Comparison of ENCODE assay signal across 29 cellular contexts in the genomic region with DNA sequence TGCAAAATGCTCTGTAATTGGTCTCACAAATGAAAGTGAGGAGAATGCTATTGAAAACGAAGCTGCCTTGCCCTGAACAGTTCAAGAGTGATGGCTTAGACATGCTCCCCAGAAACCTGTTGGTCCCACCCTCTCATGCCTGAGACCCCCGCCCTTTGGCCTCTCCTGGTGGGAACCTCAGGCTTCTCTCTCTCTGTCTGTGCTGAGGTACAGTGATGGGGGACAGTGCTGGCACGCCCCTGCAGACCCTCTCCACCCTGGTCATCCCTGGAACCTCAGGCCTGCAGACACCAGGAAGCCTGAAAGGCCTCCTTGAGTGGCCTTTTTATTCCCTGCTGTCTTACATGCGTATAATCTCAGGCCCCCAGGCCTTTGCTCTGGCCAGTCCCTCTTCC.
"Had no signal": no experiment of that assay in that cellular context is flagged by ENCODE, and none has a peak within 500 bp of the region (broad histone marks: within the 10 kb centered on the region; RNA-seq: fewer than 3 reads in every experiment).

No MANE protein-coding gene starts in this region.

- H3K27ac Mint-ChIP-seq: activated CD8-positive, alpha-beta T cell treated with anti-CD3 and anti-CD28 coated beads for 36 hours; activated naive CD8-positive, alpha-beta T cell; activated T-helper 17 cell treated with anti-CD3 and anti-CD28 coated beads, Interleukin-2, amount 50 U/mL, for 72 hours; effector memory CD8-positive, alpha-beta T cell; T-helper 17 cell; T-helper 2 cell treated with Interferon-gamma antibody and Interleukin-4, amounts not matched to agents 5 μg/mL and 100 μg/mL, for 36 hours had no signal

- H3K4me3 Mint-ChIP-seq: activated CD8-positive, alpha-beta T cell treated with anti-CD3 and anti-CD28 coated beads for 36 hours; activated naive CD8-positive, alpha-beta T cell; activated T-cell treated with anti-CD3 and anti-CD28 coated beads, Interleukin-2, amount 50 U/mL, for 4 hours; activated T-helper 17 cell treated with anti-CD3 and anti-CD28 coated beads, Interleukin-2, amount 50 U/mL, for 72 hours; central memory CD8-positive, alpha-beta T cell; effector memory CD8-positive, alpha-beta T cell; T-helper 17 cell; T-helper 2 cell treated with Interferon-gamma antibody and Interleukin-4, amounts not matched to agents 5 μg/mL and 100 μg/mL, for 36 hours had no signal

- H3K27me3 ChIP-seq: brain microvascular endothelial cell, esophagus squamous epithelium, heart right ventricle, hepatocyte had no signal

- DNase-seq: activated CD4-positive, alpha-beta T cell treated with anti-CD3 and anti-CD28 coated beads for 1 hour; activated CD4-positive, alpha-beta T cell treated with anti-CD3 and anti-CD28 coated beads for 4 hours; activated CD4-positive, alpha-beta T cell treated with anti-CD3 and anti-CD28 coated beads, Interleukin-2, amount 50 U/mL, for 1 hour; activated CD4-positive, alpha-beta T cell treated with anti-CD3 and anti-CD28 coated beads, Interleukin-2, amount 50 U/mL, for 48 hours; activated CD8-positive, alpha-beta T cell treated with anti-CD3 and anti-CD28 coated beads for 36 hours; activated effector memory CD4-positive, alpha-beta T cell treated with Interleukin-2 at 50 U/mL for 16 hours; activated gamma-delta T cell treated with Interleukin-2 at 50 U/mL for 16 hours; activated naive CD4-positive, alpha-beta T cell treated with anti-CD3 and anti-CD28 coated beads, Interleukin-2, amount 50 U/mL, for 16 hours; activated naive CD4-positive, alpha-beta T cell treated with Interleukin-2 at 50 U/mL for 16 hours; activated T-cell treated with anti-CD3 and anti-CD28 coated beads, Interleukin-2, amount 50 U/mL, for 4 hours; amniotic stem cell; anterior cingulate cortex; brain microvascular endothelial cell; cortex of kidney; dermis blood vessel endothelial cell; effector CD4-positive, alpha-beta T cell; effector memory CD8-positive, alpha-beta T cell; esophagus squamous epithelium; foreskin melanocyte; heart right ventricle; T-helper 17 cell; T1000 had no signal

- H3K9me3 Mint-ChIP-seq: activated CD8-positive, alpha-beta T cell treated with anti-CD3 and anti-CD28 coated beads for 36 hours; activated T-cell treated with anti-CD3 and anti-CD28 coated beads, Interleukin-2, amount 50 U/mL, for 4 hours; activated T-helper 17 cell treated with anti-CD3 and anti-CD28 coated beads, Interleukin-2, amount 50 U/mL, for 72 hours; central memory CD8-positive, alpha-beta T cell; effector memory CD8-positive, alpha-beta T cell; T-helper 2 cell treated with Interferon-gamma antibody and Interleukin-4, amounts not matched to agents 5 μg/mL and 100 μg/mL, for 36 hours had no signal

- ATAC-seq: activated CD8-positive, alpha-beta T cell treated with anti-CD3 and anti-CD28 coated beads for 36 hours; activated T-cell treated with anti-CD3 and anti-CD28 coated beads, Interleukin-2, amount 50 U/mL, for 4 hours; activated T-helper 17 cell treated with anti-CD3 and anti-CD28 coated beads, Interleukin-2, amount 50 U/mL, for 72 hours; effector memory CD8-positive, alpha-beta T cell; gastroesophageal sphincter; heart right ventricle; T-helper 17 cell had no signal

- H3K4me1 ChIP-seq: esophagus squamous epithelium, gastroesophageal sphincter had no signal

- H3K9me3 ChIP-seq: esophagus squamous epithelium, gastroesophageal sphincter, heart right ventricle had no signal

- H3K36me3 Mint-ChIP-seq: activated naive CD8-positive, alpha-beta T cell had no signal

- H3K36me3 ChIP-seq: brain microvascular endothelial cell, esophagus squamous epithelium, gastroesophageal sphincter, heart right ventricle had no signal

- H3K4me2 ChIP-seq: hepatocyte had no signal

- H2AFZ ChIP-seq: hepatocyte had no signal

- H3K27ac ChIP-seq: brain microvascular endothelial cell, epithelial cell of prostate, esophagus squamous epithelium, gastroesophageal sphincter, heart right ventricle, hepatocyte had no signal

- H3K4me3 ChIP-seq: esophagus squamous epithelium, gastroesophageal sphincter, heart right ventricle, hepatocyte had no signal

- H3K4me1 Mint-ChIP-seq: activated T-helper 17 cell treated with anti-CD3 and anti-CD28 coated beads, Interleukin-2, amount 50 U/mL, for 72 hours; central memory CD8-positive, alpha-beta T cell had no signal

- H3K79me2 ChIP-seq: hepatocyte had no signal
